In the genomic region with DNA sequence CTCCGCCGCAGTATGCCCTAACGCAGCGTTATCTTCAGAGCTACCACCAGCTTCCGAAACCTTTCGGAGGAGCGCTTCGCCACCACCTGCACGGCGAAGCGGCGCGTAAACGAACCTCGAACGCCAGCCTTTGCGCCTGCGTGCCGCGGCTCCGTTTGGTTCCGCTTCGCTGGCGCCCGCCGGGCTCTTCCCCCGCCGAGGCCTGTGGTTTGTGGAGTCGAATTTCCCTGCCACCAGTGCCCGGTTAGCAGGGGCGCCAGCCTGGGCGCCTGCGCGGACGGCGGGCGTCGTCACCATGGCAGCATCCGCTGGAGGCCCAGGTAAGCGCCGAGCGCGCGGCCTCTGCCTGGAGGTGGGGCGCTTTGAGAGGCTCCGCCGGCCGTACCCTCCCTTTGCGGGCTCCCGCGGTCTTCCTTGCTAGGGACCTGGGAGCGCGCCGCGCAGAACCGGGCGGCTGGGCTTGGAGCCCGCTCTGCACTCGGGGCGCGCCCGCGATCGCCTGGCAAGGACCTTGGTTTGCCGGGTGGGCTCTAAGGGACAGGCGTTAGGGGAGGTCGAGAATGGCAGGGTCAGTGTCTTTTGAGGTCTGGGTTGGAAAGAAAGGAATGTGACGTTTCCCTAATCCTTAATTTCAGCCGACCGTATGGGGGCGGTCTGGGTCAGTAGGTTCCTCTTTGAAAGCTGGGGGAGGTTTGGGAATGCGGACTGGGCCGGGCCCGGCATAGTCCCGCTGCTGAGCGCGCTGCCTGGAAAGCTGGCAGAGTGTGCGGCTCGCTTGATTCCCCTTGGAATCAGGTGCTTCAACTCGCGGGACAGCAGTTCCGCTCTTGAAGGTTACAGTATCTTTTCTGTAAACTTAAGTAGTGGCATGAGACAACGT, we compare ENCODE assay signal across 8 cellular contexts. TPM values are rescaled to one million over a fixed set of nuclear protein-coding genes. Genes with fewer than 3 reads are reported as not detected.
DNase-seq lines count a peak whose midpoint lies in the region; ATAC-seq, FAIRE-seq and TF ChIP-seq lines count a peak whose summit lies in the region.

A gene with protein sequence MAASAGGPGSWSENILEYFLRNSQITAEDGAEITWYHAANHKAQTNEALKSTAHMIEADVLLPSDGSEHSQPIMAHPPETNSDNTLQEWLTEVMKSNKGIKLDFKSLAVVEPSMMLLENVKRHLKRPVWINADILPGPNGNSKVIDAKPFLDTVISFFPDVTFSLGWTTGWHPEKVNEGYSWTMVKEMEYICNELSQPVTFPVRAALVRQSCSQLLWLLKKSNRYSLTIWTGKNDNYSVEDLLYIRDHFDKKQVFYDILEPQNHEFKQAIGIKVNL (plus strand): TSS at position 272 of the 880 bp plus-strand sequence. CDS start 24 bp downstream, at position 296.

- ATAC-seq in GM19023 (IDR thresholded peaks at IDR 0.05; ENCODE audit: unreplicated experiment): peak; percentile 72
- ATAC-seq in HG03280 (IDR thresholded peaks at IDR 0.05; ENCODE audit: unreplicated experiment): peak; percentile 89

- H3K36me3 ChIP-seq in keratinocyte (ENCODE audit: control insufficient read depth in 2 of 2, extremely low read depth in 1 of 2, insufficient read depth in 2 of 2, low read length in 2 of 2): no peaks in the 10 kb centered on the region

- H3K4me2 ChIP-seq in keratinocyte (ENCODE audit: control insufficient read depth, extremely low read depth, insufficient read depth, low read depth, low read length): peak within 1 kb of the TSS; percentile 94

- peak within 1 kb of the TSS; percentile 85 for H3K27ac ChIP-seq in keratinocyte (ENCODE audit: control insufficient read depth, insufficient read depth, low read length)

- dilution Hi-C loops in keratinocyte (cut with MboI; ENCODE audit: extremely low pct_ligation_motif_present, low sequenced_read_pairs): no loop called here

- peak; percentile 51 for FAIRE-seq in keratinocyte (lab: Jason Lieb, UNC)

- no peaks in the 10 kb centered on the region for H4K20me1 ChIP-seq in keratinocyte (ENCODE audit: control insufficient read depth, extremely low read depth, insufficient read depth, low read length)

- H3K9ac ChIP-seq in keratinocyte (ENCODE audit: control insufficient read depth, extremely low read depth, insufficient read depth, low read length): peak within 1 kb of the TSS; percentile 88

- H3K9me3 ChIP-seq in keratinocyte (ENCODE audit: control insufficient read depth, low read depth, low read length): no peaks in the 10 kb centered on the region

- TF ChIP-seq CTCF in AG09309 (IDR thresholded peaks at IDR 0.05; ENCODE audit: control insufficient read depth, insufficient read depth, low read depth, low read length, missing control alignments) (peak; percentile 19), keratinocyte (optimal IDR thresholded peaks at IDR 0.05 in 1 of 3, IDR thresholded peaks at IDR 0.05 in 1 of 3, conservative IDR thresholded peaks at IDR 0.05 in 1 of 3; ENCODE audit: extremely low read depth in 1 of 3, insufficient read depth in 2 of 3, low read length in 3 of 3) (peak in 2 of 3 experiments; percentile 23 to 51)

- H3K4me3 ChIP-seq in AG09309 (ENCODE audit: control insufficient read depth, low read depth, low read length) (peak within 1 kb of the TSS; percentile 59), keratinocyte (ENCODE audit: control insufficient read depth in 2 of 3, extremely low read depth in 1 of 3, insufficient read depth in 2 of 3, low read depth in 1 of 3, low read length in 3 of 3) (peak within 1 kb of the TSS; percentile 64 to 85 (median 80))

- peaks cover 24% of the 10 kb centered on the region for H3K4me1 ChIP-seq in keratinocyte (ENCODE audit: control insufficient read depth, extremely low read depth, insufficient read depth, low read length)

- no peaks in the 10 kb centered on the region for H3K27me3 ChIP-seq in keratinocyte (ENCODE audit: control insufficient read depth, extremely low read depth, insufficient read depth, low read length)

- peak within 1 kb of the TSS; percentile 99 for H2AFZ ChIP-seq in keratinocyte (ENCODE audit: control insufficient read depth, low read length)

- H3K79me2 ChIP-seq in keratinocyte (ENCODE audit: control insufficient read depth, insufficient read depth, low read length): no peaks in the 10 kb centered on the region

- DNase-seq in AG09309 (ENCODE audit: low read depth): peak; percentile 68
- DNase-seq in NCI-H226: peak; percentile 98
- peak; percentile 67 for DNase-seq in activated CD4-positive, CD25-positive, alpha-beta regulatory T cell treated with anti-CD3 and anti-CD28 coated beads, Interleukin-2, amount 50 U/mL, for 72 hours
- peak; percentile 68 to 92 for DNase-seq in cerebellar nuclear complex (lab: John Stamatoyannopoulos, UW)
- DNase-seq in keratinocyte (ENCODE audit: low read depth, low spot score): no peak
- peak; percentile 69 to 75 for DNase-seq in stimulated activated CD4-positive, alpha-beta T cell treated with anti-CD3 and anti-CD28 coated beads, Interleukin-12 subunit alpha, Interleukin-12 subunit beta, amount 100 ng/mL, for 24 hours (ENCODE audit: low read depth in 2 of 2)

- H3K9me1 ChIP-seq in keratinocyte (ENCODE audit: control insufficient read depth, extremely low read depth, insufficient read depth, low read length): no peaks in the 10 kb centered on the region

RNA-seq across cellular contexts. Expression of the gene that starts here (rescaled TPM):
- 0.80 to 1.0 TPM (median 0.83 TPM) in 3 replicates for polyA plus RNA-seq in keratinocyte
- 1.6 TPM for polyA plus RNA-seq in keratinocyte (2011; ENCODE audit: low read depth)
- polyA plus RNA-seq in keratinocyte (2011; cell fraction: cytosol; rRNA removed): 0.52 and 0.88 TPM in 2 replicates
- polyA plus RNA-seq in keratinocyte (2011; cell fraction: nucleus; rRNA removed): 0.77 and 0.99 TPM in 2 replicates
- polyA plus RNA-seq in keratinocyte (2012; ENCODE audit: low replicate concordance): 0.61 and 1.4 TPM in 2 replicates
- polyA minus RNA-seq in keratinocyte: 1.1 to 1.2 TPM in 2 of 3 replicates, not detected in the other
- not detected for polyA minus RNA-seq in keratinocyte (2011; cell fraction: cytosol; rRNA and poly(A)+ RNA removed)
- polyA minus RNA-seq in keratinocyte (2011; cell fraction: nucleus; rRNA and poly(A)+ RNA removed): 1.1 and 3.7 TPM in 2 replicates
